Comparison of ENCODE assay signal across 11 cellular contexts in the genomic region with DNA sequence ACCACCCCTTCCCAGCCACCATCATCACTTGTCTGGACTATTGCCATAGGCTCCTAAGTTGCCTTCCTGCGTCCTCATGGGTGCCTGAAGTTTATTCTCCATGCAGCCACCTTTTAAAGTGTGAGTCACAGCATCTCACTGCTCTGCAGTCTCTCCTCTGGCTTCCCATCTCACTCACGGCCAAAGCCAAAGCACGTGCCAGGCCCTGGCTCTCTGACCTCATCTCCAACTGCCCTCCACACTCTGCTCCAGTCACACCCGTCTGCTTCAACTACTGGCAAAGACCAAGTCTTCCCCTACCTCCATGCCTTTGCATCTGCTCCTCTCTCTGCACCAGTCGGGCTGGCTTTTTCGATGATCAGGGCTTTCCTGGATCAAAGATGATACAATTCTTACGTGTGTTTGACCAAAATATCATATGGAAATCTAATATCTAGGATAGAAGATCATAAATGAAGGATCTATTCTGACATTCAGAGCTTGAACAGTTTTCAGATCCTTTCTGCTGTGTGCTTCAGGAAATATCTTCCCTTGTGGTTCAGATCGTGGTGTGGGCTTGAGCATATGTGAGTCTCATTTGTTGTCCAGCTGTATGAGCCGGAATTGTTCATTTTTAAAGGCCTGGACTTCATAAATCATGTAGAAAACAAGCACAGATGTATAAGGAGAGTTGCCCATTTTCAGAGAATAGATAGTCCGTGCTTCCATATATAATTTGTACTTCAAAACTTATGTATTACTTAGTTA.
DNase-seq lines count a peak whose midpoint lies in the region; ATAC-seq and TF ChIP-seq lines count a peak whose summit lies in the region.
"Had no signal": no experiment of that assay in that cellular context is flagged by ENCODE, and none has a peak within 500 bp of the region (broad histone marks: within the 10 kb centered on the region; RNA-seq: fewer than 3 reads in every experiment).

No MANE protein-coding gene starts in this region.

- H3K36me3 ChIP-seq in aorta (ENCODE audit: control insufficient read depth in 1 of 2, insufficient read depth in 2 of 2, low read length in 1 of 2) = no peaks in the 10 kb centered on the region
- H3K36me3 ChIP-seq: neural progenitor cell had no signal

- H3K4me3 ChIP-seq in aorta (ENCODE audit: low read length in 2 of 2) = no peak overlapping the region
- H3K4me3 ChIP-seq: neural progenitor cell had no signal

- H3K4me3 Mint-ChIP-seq in chondrocyte (ENCODE audit: unreplicated experiment) (no peak overlapping the region), osteocyte (ENCODE audit: unreplicated experiment) (no peak overlapping the region)
- H3K4me3 Mint-ChIP-seq: neural progenitor cell had no signal

- H3K36me3 Mint-ChIP-seq in chondrocyte (ENCODE audit: low read depth) (peaks cover 12% of the 10 kb centered on the region), osteocyte (ENCODE audit: unreplicated experiment) (peaks cover 16% of the 10 kb centered on the region)

- TF ChIP-seq CTCF in chondrocyte (IDR thresholded peaks at IDR 0.05) = no peak
- no peak for TF ChIP-seq CTCF in osteocyte (IDR thresholded peaks at IDR 0.05)

- intact Hi-C loops in aorta (cut with DNase I) = no loop called here

- no peaks in the 10 kb centered on the region for H3K9me3 ChIP-seq in aorta (ENCODE audit: control insufficient read depth, low read length)

- H3K27ac Mint-ChIP-seq in chondrocyte (ENCODE audit: unreplicated experiment) = peak overlapping the region; percentile 14
- H3K27ac Mint-ChIP-seq in osteocyte (ENCODE audit: unreplicated experiment) = no peak overlapping the region
- H3K27ac Mint-ChIP-seq: neural progenitor cell had no signal

- DNase-seq in HT1080 (ENCODE audit: low read depth) = peak; percentile 93
- DNase-seq in chondrocyte (ENCODE audit: low spot score) = no peak
- peak; percentile 28 for DNase-seq in kidney tubule cell (ENCODE audit: low spot score)
- DNase-seq in aorta = peak; percentile 73 to 85
- no peak for DNase-seq in iPS-NIHi11 (ENCODE audit: low spot score)
- no peak for DNase-seq in NAMALWA (ENCODE audit: low spot score)
- no peak for DNase-seq in osteocyte (ENCODE audit: extremely low spot score, unreplicated experiment)
- DNase-seq: activated effector memory CD4-positive, alpha-beta T cell treated with anti-CD3 and anti-CD28 coated beads, Interleukin-2, amount 50 U/mL, for 16 hours; GF-D8; NCI-H1048 had no signal

- H3K27me3 Mint-ChIP-seq in chondrocyte (ENCODE audit: low read depth) (no peaks in the 10 kb centered on the region), osteocyte (ENCODE audit: unreplicated experiment) (no peaks in the 10 kb centered on the region)

- H3K9me3 Mint-ChIP-seq in chondrocyte (ENCODE audit: low read depth) (peaks cover 20% of the 10 kb centered on the region), osteocyte (ENCODE audit: unreplicated experiment) (peaks cover 20% of the 10 kb centered on the region)

- no peaks in the 10 kb centered on the region for H3K27me3 ChIP-seq in aorta (ENCODE audit: control insufficient read depth in 1 of 2, insufficient read depth in 2 of 2, low read length in 1 of 2)
- H3K27me3 ChIP-seq: neural progenitor cell had no signal

- WGBS in aorta, 2 donors = 47 to 62% methylated on average over 10 of the region's 10 CpGs

- H3K27ac ChIP-seq in aorta (ENCODE audit: low read depth in 1 of 2, low read length in 2 of 2) = no peak overlapping the region
- H3K27ac ChIP-seq: neural progenitor cell had no signal

- no peak for ATAC-seq in aorta (ENCODE audit: low FRiP score)

- peaks cover 0 to 5% of the 10 kb centered on the region in 2 donors for H3K4me1 ChIP-seq in aorta (ENCODE audit: control insufficient read depth in 1 of 2, insufficient read depth in 2 of 2, low read length in 2 of 2)

- H3K4me1 Mint-ChIP-seq in chondrocyte (ENCODE audit: low read depth) (peaks cover 29% of the 10 kb centered on the region), osteocyte (ENCODE audit: unreplicated experiment) (peaks cover 15% of the 10 kb centered on the region)

Comparison
In these comparisons a context has a peak if more than half of its experiments do, and no peak if none do; other contexts are left out.
1. DNase-seq: peak in HT1080 (single experiment), kidney tubule cell (single experiment) and aorta (2 of 2); none in chondrocyte (single experiment), iPS-NIHi11 (single experiment), NAMALWA (single experiment) and osteocyte (single experiment).